3 cellular contexts compared by ENCODE assay signal in genomic region chr9:36839131-36839885, GRCh38.
A peak's percentile ranks its signal among the peaks of the same experiment; 100 is the strongest.
TF ChIP-seq lines count a peak whose summit lies in the region.

No MANE protein-coding gene starts in this region.

TF ChIP-seq in HEK293, 187 proteins besides CTCF, POLR2A, EP300 and RAD21:
- TF ChIP-seq SCRT1 (tag by site-specific recombination; IDR thresholded peaks at IDR 0.05; ENCODE audit: borderline replicate concordance) (0 out of 2 replicates have a peak, but pooled peaks have one; percentile 47), SCRT2 (tag by site-specific recombination; IDR thresholded peaks at IDR 0.05) (peak; percentile 84), ZNF521 (tag by site-specific recombination; IDR thresholded peaks at IDR 0.05) (no peak), ZNF239 (tag by site-specific recombination; IDR thresholded peaks at IDR 0.05) (no peak)

TF ChIP-seq in H1, 55 proteins besides CTCF, POLR2A, EP300 and RAD21:
- TF ChIP-seq RXRA (IDR thresholded peaks at IDR 0.05; ENCODE audit: insufficient read depth, low read depth, low read length) (no peak), NANOG (IDR thresholded peaks at IDR 0.05; ENCODE audit: insufficient read depth, low read depth, low read length, poor library complexity, severe bottlenecking) (no peak), EGR1 (IDR thresholded peaks at IDR 0.05; ENCODE audit: borderline replicate concordance, low read depth, low read length) (no peak), CTBP2 (IDR thresholded peaks at IDR 0.05; ENCODE audit: borderline replicate concordance, insufficient read depth, insufficient read length, low read length) (no peak), POLR2AphosphoS5 (IDR thresholded peaks at IDR 0.05; ENCODE audit: low read depth, low read length) (no peak), EZH2 (IDR thresholded peaks at IDR 0.05; ENCODE audit: low read depth, low read length, severe bottlenecking) (no peak), TAF1 (IDR thresholded peaks at IDR 0.05; ENCODE audit: low read depth, low read length) (no peak), SAP30 (IDR thresholded peaks at IDR 0.05; ENCODE audit: insufficient read depth, insufficient replicate concordance, low read length) (no peak), SP4 (IDR thresholded peaks at IDR 0.05; ENCODE audit: low read length) (no peak), SUZ12 (IDR thresholded peaks at IDR 0.05; ENCODE audit: low read length) (no peak), CHD2 (IDR thresholded peaks at IDR 0.05; ENCODE audit: low read length) (no peak), MAFK (IDR thresholded peaks at IDR 0.05; ENCODE audit: low read depth, low read length) (no peak), TBP (IDR thresholded peaks at IDR 0.05; ENCODE audit: low read depth, low read length) (no peak), POU5F1 (IDR thresholded peaks at IDR 0.05; ENCODE audit: low read depth, low read length) (no peak), CBX8 (IDR thresholded peaks at IDR 0.05; ENCODE audit: borderline replicate concordance, low read depth, low read length) (no peak), KDM1A (IDR thresholded peaks at IDR 0.05; ENCODE audit: borderline replicate concordance, low read length) (no peak), NRF1 (IDR thresholded peaks at IDR 0.05; ENCODE audit: low read depth, low read length) (no peak), ATF2 (IDR thresholded peaks at IDR 0.05; ENCODE audit: low read length) (no peak), KDM5A (IDR thresholded peaks at IDR 0.05; ENCODE audit: low read length) (no peak)
- TF ChIP-seq, protein P1, sequence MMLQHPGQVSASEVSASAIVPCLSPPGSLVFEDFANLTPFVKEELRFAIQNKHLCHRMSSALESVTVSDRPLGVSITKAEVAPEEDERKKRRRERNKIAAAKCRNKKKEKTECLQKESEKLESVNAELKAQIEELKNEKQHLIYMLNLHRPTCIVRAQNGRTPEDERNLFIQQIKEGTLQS (IDR thresholded peaks at IDR 0.05; ENCODE audit: insufficient read depth, low read depth, low read length): no peak

TF ChIP-seq in liver, 16 proteins besides CTCF, POLR2A, EP300 and RAD21:
- TF ChIP-seq HNF4A (conservative IDR thresholded peaks at IDR 0.05) (peak; percentile 49 to 63), FOXA1 (IDR thresholded peaks at IDR 0.05) (no peak), NR2F2 (IDR thresholded peaks at IDR 0.05) (no peak), RXRA (IDR thresholded peaks at IDR 0.05) (no peak)
- TF ChIP-seq, protein P2, sequence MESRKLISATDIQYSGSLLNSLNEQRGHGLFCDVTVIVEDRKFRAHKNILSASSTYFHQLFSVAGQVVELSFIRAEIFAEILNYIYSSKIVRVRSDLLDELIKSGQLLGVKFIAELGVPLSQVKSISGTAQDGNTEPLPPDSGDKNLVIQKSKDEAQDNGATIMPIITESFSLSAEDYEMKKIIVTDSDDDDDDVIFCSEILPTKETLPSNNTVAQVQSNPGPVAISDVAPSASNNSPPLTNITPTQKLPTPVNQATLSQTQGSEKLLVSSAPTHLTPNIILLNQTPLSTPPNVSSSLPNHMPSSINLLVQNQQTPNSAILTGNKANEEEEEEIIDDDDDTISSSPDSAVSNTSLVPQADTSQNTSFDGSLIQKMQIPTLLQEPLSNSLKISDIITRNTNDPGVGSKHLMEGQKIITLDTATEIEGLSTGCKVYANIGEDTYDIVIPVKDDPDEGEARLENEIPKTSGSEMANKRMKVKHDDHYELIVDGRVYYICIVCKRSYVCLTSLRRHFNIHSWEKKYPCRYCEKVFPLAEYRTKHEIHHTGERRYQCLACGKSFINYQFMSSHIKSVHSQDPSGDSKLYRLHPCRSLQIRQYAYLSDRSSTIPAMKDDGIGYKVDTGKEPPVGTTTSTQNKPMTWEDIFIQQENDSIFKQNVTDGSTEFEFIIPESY (IDR thresholded peaks at IDR 0.05): no peak
